In the genomic region with DNA sequence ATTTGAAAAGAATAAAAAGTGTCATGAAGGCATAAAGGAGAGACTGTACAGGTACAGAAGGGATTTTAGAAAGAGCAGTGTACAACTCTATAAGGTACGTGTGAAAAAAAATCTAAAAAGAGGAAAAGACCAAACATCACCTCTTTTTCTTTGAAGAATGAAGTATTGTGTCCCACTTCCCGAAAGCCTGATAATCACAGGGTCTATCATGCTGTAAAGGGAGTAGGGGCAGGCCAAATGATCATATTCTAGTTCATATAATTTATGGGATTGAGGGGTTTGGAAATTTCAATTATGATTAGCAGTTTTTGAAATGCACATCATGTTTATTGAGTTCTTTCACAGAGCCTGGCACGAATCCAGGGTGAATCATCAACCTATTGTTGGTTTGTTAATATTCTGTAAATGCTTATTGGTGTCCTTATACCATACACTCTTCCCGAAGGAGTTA, we compare ENCODE assay signal across 8 cellular contexts. TPM values are rescaled to one million over a fixed set of nuclear protein-coding genes. Genes with fewer than 3 reads are reported as not detected.
DNase-seq lines count a peak whose midpoint lies in the region; ATAC-seq and TF ChIP-seq lines count a peak whose summit lies in the region.

No MANE protein-coding gene starts in this region.

- no peaks in the 10 kb centered on the region for H3K9me3 Mint-ChIP-seq in mesothelial cell of epicardium

- H3K9me3 ChIP-seq in Panc1 (ENCODE audit: control insufficient read depth, insufficient read depth, low read depth, low read length) (no peaks in the 10 kb centered on the region), colonic mucosa (no peaks in the 10 kb centered on the region), upper lobe of left lung (no peaks in the 10 kb centered on the region)

- H3K27ac ChIP-seq in Panc1 (ENCODE audit: low read length) (peak overlapping the region; percentile 95), colonic mucosa (peak overlapping the region; percentile 83), upper lobe of left lung (peak overlapping the region; percentile 92 to 97 (median 94))

- TSS peak; percentile 92 for BruUV-seq in Panc1 (replicated peaks; lab: Mats Ljungman, UMichigan)

- intact Hi-C loops in Panc1 (cut with micrococcal nuclease; ENCODE audit: unreplicated experiment) (no loop called here), colonic mucosa (cut with DNase I) (no loop called here)

- POLR2A ChIA-PET in Panc1 (lab: Charles Lee): no interaction called here

- peak overlapping the region; percentile 80 to 83 for H3K9ac ChIP-seq in colonic mucosa (ENCODE audit: low read depth in 2 of 2, low read length in 2 of 2)

- peaks cover 58% of the 10 kb centered on the region for H3K4me1 Mint-ChIP-seq in mesothelial cell of epicardium

- H3K27me3 Mint-ChIP-seq in mesothelial cell of epicardium (ENCODE audit: low read depth): no peaks in the 10 kb centered on the region

- CTCF ChIA-PET in Panc1 (lab: Charles Lee): no interaction called here

- peak overlapping the region; percentile 80 for H3K4me3 Mint-ChIP-seq in mesothelial cell of epicardium

- DNase-seq in AG08395 (ENCODE audit: low spot score) (peak; percentile 24), Panc1 (ENCODE audit: low read depth, low spot score) (no peak), colonic mucosa (peak; percentile 59), mesothelial cell of epicardium (ENCODE audit: low spot score in 2 of 2, unreplicated experiment in 2 of 2) (no peak), upper lobe of left lung (peak in 1 of 2 donors; percentile 49)

- no peak for TF ChIP-seq POLR2A in upper lobe of left lung (IDR thresholded peaks at IDR 0.05)

- 14 to 15% methylated on average over 3 to 4 of the region's 4 CpGs for WGBS in upper lobe of left lung, 2 donors

- in situ Hi-C loops in Panc1 (cut with HindIII; ENCODE audit: low pct_unique_long_range_greater_than_20kb, low sequenced_read_pairs): no loop called here

- ATAC-seq in GM21529 (IDR thresholded peaks at IDR 0.05; ENCODE audit: unreplicated experiment) (peak; percentile 2), Panc1 (no peak), upper lobe of left lung (ENCODE audit: low FRiP score in 2 of 2) (no peak), HG03159 (IDR thresholded peaks at IDR 0.05; ENCODE audit: unreplicated experiment) (no peak), GM18909 (IDR thresholded peaks at IDR 0.05; ENCODE audit: poor library complexity, unreplicated experiment) (no peak)

- no peaks in the 10 kb centered on the region for H3K27me3 ChIP-seq in Panc1 (ENCODE audit: control insufficient read depth, insufficient read depth, low read length)
- H3K27me3 ChIP-seq in colonic mucosa: no peaks in the 10 kb centered on the region
- no peaks in the 10 kb centered on the region for H3K27me3 ChIP-seq in upper lobe of left lung

- no peak for TF ChIP-seq EP300 in upper lobe of left lung (IDR thresholded peaks at IDR 0.05)

- peak overlapping the region; percentile 98 for H3K27ac Mint-ChIP-seq in mesothelial cell of epicardium

- no peaks in the 10 kb centered on the region for H3K36me3 Mint-ChIP-seq in mesothelial cell of epicardium

- peak overlapping the region; percentile 89 to 91 for H3K4me3 ChIP-seq in Panc1 (ENCODE audit: low read depth in 2 of 2, low read length in 2 of 2)
- H3K4me3 ChIP-seq in colonic mucosa: peak overlapping the region; percentile 81
- H3K4me3 ChIP-seq in upper lobe of left lung: peak overlapping the region; percentile 52 to 84 (median 71)

- TF ChIP-seq CTCF in Panc1 (IDR thresholded peaks at IDR 0.05): no peak
- no peak for TF ChIP-seq CTCF in colonic mucosa (IDR thresholded peaks at IDR 0.05)
- TF ChIP-seq CTCF in mesothelial cell of epicardium (IDR thresholded peaks at IDR 0.05; ENCODE audit: unreplicated experiment): no peak
- no peak for TF ChIP-seq CTCF in upper lobe of left lung (IDR thresholded peaks at IDR 0.05)

- H3K36me3 ChIP-seq in Panc1 (ENCODE audit: control insufficient read depth, insufficient read depth, low read length) (no peaks in the 10 kb centered on the region; the same call in 1 of the 2 replicates), colonic mucosa (no peaks in the 10 kb centered on the region), upper lobe of left lung (no peaks in the 10 kb centered on the region)

- H3K4me1 ChIP-seq in Panc1 (ENCODE audit: control insufficient read depth, insufficient read depth, low read length) (peaks cover 51% of the 10 kb centered on the region), colonic mucosa (peaks cover 8% of the 10 kb centered on the region), upper lobe of left lung (peaks cover 41 to 69% (median 48%) of the 10 kb centered on the region in 4 donors)

RNA-seq across cellular contexts. Expression of a gene that starts 0.9 kb away (rescaled TPM):
- total RNA-seq in Panc1 (2021; ENCODE audit: unreplicated experiment) (217 TPM), colonic mucosa (100 to 1,000 TPM in 1 of 2 donors, 10 to 100 TPM in 1; 96.0 to 105 TPM), mesothelial cell of epicardium (177 to 187 TPM (median 187 TPM) in 3 replicates), upper lobe of left lung (100 to 1,000 TPM in 4 of 6 donors, 10 to 100 TPM in 2; 75.5 to 222 (median 104) TPM)
- polyA plus RNA-seq in Panc1 (2012; ENCODE audit: insufficient read length): 196 TPM

Comparison
In these comparisons a context has a peak if more than half of its experiments do, and no peak if none do; other contexts are left out.
1. DNase-seq: peak in AG08395 (single experiment) and colonic mucosa (single experiment); none in Panc1 (single experiment) and mesothelial cell of epicardium (0 of 2).
2. Peak in every context shown above with its lines, with median percentiles within 50 percentile points of each other: H3K27ac ChIP-seq and H3K4me3 ChIP-seq.